In the genomic region with DNA sequence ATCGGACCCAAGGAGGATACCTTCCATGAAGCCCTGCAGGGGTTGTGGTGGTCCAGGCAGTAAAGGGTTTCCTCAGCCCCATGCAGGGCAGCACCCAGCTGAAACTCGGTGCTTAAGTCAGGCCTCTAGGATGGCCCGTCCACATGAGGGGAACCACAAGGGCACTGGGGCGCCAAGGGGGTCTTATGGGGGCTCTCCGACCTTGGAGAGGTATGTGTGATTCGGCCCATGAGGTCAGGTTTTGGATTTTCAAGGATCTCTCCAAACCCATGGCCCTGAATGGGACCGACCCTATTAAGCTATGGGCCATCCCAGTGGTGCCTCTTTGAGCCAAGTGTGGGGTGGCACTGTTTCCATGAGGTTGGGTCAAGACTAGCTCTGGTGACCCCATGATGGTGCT, we compare ENCODE assay signal across 32 cellular contexts.
"Had no signal": no experiment of that assay in that cellular context is flagged by ENCODE, and none has a peak within 500 bp of the region (broad histone marks: within the 10 kb centered on the region; RNA-seq: fewer than 3 reads in every experiment).

No MANE protein-coding gene starts in this region.

- ATAC-seq: activated CD8-positive, alpha-beta T cell treated with anti-CD3 and anti-CD28 coated beads for 36 hours; activated naive CD8-positive, alpha-beta T cell treated with anti-CD3 and anti-CD28 coated beads, Interleukin-2, amount 50 U/mL, for 24 hours; activated T-cell treated with anti-CD3 and anti-CD28 coated beads, Interleukin-2, amount 50 U/mL, for 4 hours; activated T-cell treated with anti-CD3 and anti-CD28 coated beads, Interleukin-2, amount 50 U/mL, for 72 hours; activated T-helper 17 cell treated with anti-CD3 and anti-CD28 coated beads, Interleukin-2, amount 50 U/mL, for 72 hours had no signal

- H3K27ac ChIP-seq: ascending aorta, cardiac muscle cell, VCaP had no signal

- FAIRE-seq: bronchial epithelial cell, TTC549 had no signal

- H3K4me1 ChIP-seq: ascending aorta had no signal

- H3K4me3 ChIP-seq: ascending aorta, cardiac muscle cell had no signal

- H3K36me3 ChIP-seq: ascending aorta, cardiac muscle cell had no signal

- DNase-seq: activated B cell treated with CpG ODN at 0.5 μM for 24 hours; activated CD4-positive, alpha-beta memory T cell treated with anti-CD3 and anti-CD28 coated beads for 36 hours; activated CD4-positive, alpha-beta T cell treated with anti-CD3 and anti-CD28 coated beads for 4 hours; activated CD4-positive, alpha-beta T cell treated with anti-CD3 and anti-CD28 coated beads, Interleukin-2, amount 10 ng/mL, durations not matched to agents 24 days and 14 days; activated CD4-positive, alpha-beta T cell treated with anti-CD3 and anti-CD28 coated beads, Interleukin-2, amount 50 U/mL, for 1 hour; activated CD4-positive, alpha-beta T cell treated with anti-CD3 and anti-CD28 coated beads, Interleukin-2, amount 50 U/mL, for 4 hours; activated CD4-positive, CD25-positive, alpha-beta regulatory T cell treated with anti-CD3 and anti-CD28 coated beads, Interleukin-2, amount 50 U/mL, for 72 hours; activated CD8-positive, alpha-beta memory T cell treated with anti-CD3 and anti-CD28 coated beads, Interleukin-2, amount 50 U/mL, for 4 hours; activated CD8-positive, alpha-beta T cell treated with anti-CD3 and anti-CD28 coated beads for 36 hours; activated effector memory CD4-positive, alpha-beta T cell treated with anti-CD3 and anti-CD28 coated beads, Interleukin-2, amount 50 U/mL, for 16 hours; activated gamma-delta T cell treated with Interleukin-2 at 50 U/mL for 16 hours; activated naive CD4-positive, alpha-beta T cell treated with anti-CD3 and anti-CD28 coated beads, Interleukin-2, amount 10 ng/mL, durations not matched to agents 7 days and 5 days; activated naive CD4-positive, alpha-beta T cell treated with Interleukin-2 at 50 U/mL for 16 hours; activated naive CD8-positive, alpha-beta T cell treated with anti-CD3 and anti-CD28 coated beads, Interleukin-2, amount 10 ng/mL, durations not matched to agents 7 days and 5 days; activated naive CD8-positive, alpha-beta T cell treated with anti-CD3 and anti-CD28 coated beads, Interleukin-2, amount 50 U/mL, for 24 hours; activated T-cell treated with anti-CD3 and anti-CD28 coated beads for 4 hours; activated T-cell treated with anti-CD3 and anti-CD28 coated beads, Interleukin-2, amount 50 U/mL, for 1 hour; activated T-cell treated with anti-CD3 and anti-CD28 coated beads, Interleukin-2, amount 50 U/mL, for 4 hours; activated T-cell treated with anti-CD3 and anti-CD28 coated beads, Interleukin-2, amount 50 U/mL, for 72 hours; amygdala; anterior cingulate cortex; central memory CD4-positive, alpha-beta T cell; SW 1271; T-helper 1 cell; T-helper 2 cell; T-helper 9 cell had no signal

- H3K27me3 ChIP-seq: ascending aorta, cardiac muscle cell had no signal
